Comparison of ENCODE assay signal across 12 cellular contexts in genomic region chr7:100509213-100509612, GRCh38. TPM values are rescaled to one million over a fixed set of nuclear protein-coding genes. Genes with fewer than 3 reads are reported as not detected.
DNase-seq lines count a peak whose midpoint lies in the region; ATAC-seq and TF ChIP-seq lines count a peak whose summit lies in the region.
"Had no signal": no experiment of that assay in that cellular context is flagged by ENCODE, and none has a peak within 500 bp of the region (broad histone marks: within the 10 kb centered on the region; RNA-seq: fewer than 3 reads in every experiment).

No MANE protein-coding gene starts in this region.

- H3K4me2 ChIP-seq in fibroblast of lung (ENCODE audit: extremely low read depth, insufficient read depth, low read length): no peak overlapping the region
- peak overlapping the region; percentile 44 for H3K4me2 ChIP-seq in skeletal muscle satellite cell (ENCODE audit: low read length)
- H3K4me2 ChIP-seq: PC-9 had no signal

- H3K27ac Mint-ChIP-seq in activated T-cell treated with anti-CD3 and anti-CD28 coated beads, Interleukin-2, amount 50 U/mL, for 72 hours: no peak overlapping the region

- intact Hi-C loops in head of caudate nucleus (cut with DNase I): no loop called here

- H2AFZ ChIP-seq in fibroblast of lung (ENCODE audit: low read length): peak overlapping the region; percentile 55
- H2AFZ ChIP-seq: PC-9 had no signal

- H3K36me3 Mint-ChIP-seq in activated T-cell treated with anti-CD3 and anti-CD28 coated beads, Interleukin-2, amount 50 U/mL, for 72 hours (ENCODE audit: insufficient read depth in 2 of 2): no peaks in the 10 kb centered on the region

- H3K9me3 ChIP-seq in fibroblast of lung (ENCODE audit: control insufficient read depth, insufficient read depth, low read depth, low read length) (no peaks in the 10 kb centered on the region), skeletal muscle satellite cell (replicated peaks; ENCODE audit: low read length) (no peaks in the 10 kb centered on the region)

- no peaks in the 10 kb centered on the region for H4K20me1 ChIP-seq in fibroblast of lung (ENCODE audit: control insufficient read depth, extremely low read depth, insufficient read depth, low read length)

- DNase-seq in HT1080 (ENCODE audit: low read depth) (peak; percentile 46), RPMI7951 (ENCODE audit: low read depth) (peak; percentile 71), fibroblast of lung (ENCODE audit: low read depth in 2 of 2) (peak; percentile 71 to 81), head of caudate nucleus (no peak), NCI-H526 (lab: John Stamatoyannopoulos, UW) (no peak), CD1c-positive myeloid dendritic cell (ENCODE audit: extremely low spot score) (no peak)
- DNase-seq in activated T-cell treated with anti-CD3 and anti-CD28 coated beads, Interleukin-2, amount 50 U/mL, for 72 hours: no peak
- DNase-seq: activated CD4-positive, CD25-positive, alpha-beta regulatory T cell treated with anti-CD3 and anti-CD28 coated beads, Interleukin-2, amount 50 U/mL, for 72 hours; glutamatergic neuron; KBM-7; PC-9 had no signal

- H3K4me1 ChIP-seq in fibroblast of lung (ENCODE audit: control insufficient read depth, extremely low read depth, insufficient read depth, low read length) (peaks cover 2% of the 10 kb centered on the region), skeletal muscle satellite cell (ENCODE audit: control insufficient read depth, insufficient read depth, low read length) (peaks cover 8% of the 10 kb centered on the region)

- H3K79me2 ChIP-seq in fibroblast of lung (ENCODE audit: control insufficient read depth, insufficient read depth, low read length): no peaks in the 10 kb centered on the region

- no peak for TF ChIP-seq CTCF in fibroblast of lung (conservative IDR thresholded peaks at IDR 0.05 in 1 of 2, IDR thresholded peaks at IDR 0.05 in 1 of 2; ENCODE audit: low read depth in 1 of 2, low read length in 2 of 2)

- H3K36me3 ChIP-seq in fibroblast of lung (ENCODE audit: control insufficient read depth, insufficient read depth, low read length) (no peaks in the 10 kb centered on the region), skeletal muscle satellite cell (ENCODE audit: insufficient read depth, low read length) (no peaks in the 10 kb centered on the region)

- no peaks in the 10 kb centered on the region for H3K27me3 Mint-ChIP-seq in activated T-cell treated with anti-CD3 and anti-CD28 coated beads, Interleukin-2, amount 50 U/mL, for 72 hours (ENCODE audit: low read depth)

- H3K27me3 ChIP-seq in fibroblast of lung (ENCODE audit: control insufficient read depth, insufficient read depth, low read length) (no peaks in the 10 kb centered on the region), skeletal muscle satellite cell (ENCODE audit: control insufficient read depth, insufficient read depth, low read length) (no peaks in the 10 kb centered on the region)

- no peak overlapping the region for H3K27ac ChIP-seq in fibroblast of lung (ENCODE audit: insufficient read depth, low read length)
- H3K27ac ChIP-seq: PC-9 had no signal

- H3K9ac ChIP-seq in fibroblast of lung (ENCODE audit: insufficient read depth, low read length) (no peak overlapping the region), skeletal muscle satellite cell (ENCODE audit: low read depth, low read length) (no peak overlapping the region)

- H3K4me3 ChIP-seq in fibroblast of lung (replicated peaks in 1 of 4; ENCODE audit: control extremely low read depth in 1 of 4, insufficient read depth in 1 of 4, low read depth in 3 of 4, low read length in 4 of 4) (no peak overlapping the region), skeletal muscle satellite cell (ENCODE audit: low read length) (no peak overlapping the region)
- H3K4me3 ChIP-seq: PC-9 had no signal

- H3K4me3 Mint-ChIP-seq in activated T-cell treated with anti-CD3 and anti-CD28 coated beads, Interleukin-2, amount 50 U/mL, for 72 hours: no peak overlapping the region

- no peak for ATAC-seq in activated T-cell treated with anti-CD3 and anti-CD28 coated beads, Interleukin-2, amount 50 U/mL, for 72 hours (replicated peaks in 1 of 2)

- no peaks in the 10 kb centered on the region for H3K4me1 Mint-ChIP-seq in activated T-cell treated with anti-CD3 and anti-CD28 coated beads, Interleukin-2, amount 50 U/mL, for 72 hours (ENCODE audit: low read depth)

- H3K9me3 Mint-ChIP-seq in activated T-cell treated with anti-CD3 and anti-CD28 coated beads, Interleukin-2, amount 50 U/mL, for 72 hours: no peaks in the 10 kb centered on the region

RNA-seq across cellular contexts. Expression of gene NYAP1, which starts 25.5 kb away (rescaled TPM):
- total RNA-seq in HT1080 (2014; rRNA removed; shearing (Covaris generic)): 0.10 and 0.20 TPM in 2 replicates
- polyA plus RNA-seq in HT1080 (2015; cell fraction: cytosol; rRNA removed): 0.37 and 0.50 TPM in 2 replicates
- 0.58 and 1.7 TPM in 2 replicates for polyA plus RNA-seq in HT1080 (2015; cell fraction: nucleus; rRNA removed)
- total RNA-seq in RPMI7951 (2014; rRNA removed; shearing (Covaris generic)): not detected in 2 replicates
- total RNA-seq in fibroblast of lung: 0.26 and 0.33 TPM in 2 replicates
- 0.09 and 0.18 TPM in 2 replicates for polyA plus RNA-seq in fibroblast of lung
- 0.21 and 0.37 TPM in 2 replicates for polyA plus RNA-seq in fibroblast of lung (2012)
- 0.11 TPM in 1 of 2 replicates, not detected in the other for polyA minus RNA-seq in fibroblast of lung (ENCODE audit: low replicate concordance)
- total RNA-seq in skeletal muscle satellite cell (2012; rRNA removed): 2.8 and 3.5 TPM in 2 replicates
- under 1 TPM; 0.67 to 0.72 TPM for total RNA-seq in activated T-cell treated with anti-CD3 and anti-CD28 coated beads, Interleukin-2, amount 50 U/mL, for 72 hours

RNA-seq across cellular contexts. Expression of gene AGFG2, which starts 29.8 kb away (rescaled TPM):
- total RNA-seq in HT1080 (2014; rRNA removed; shearing (Covaris generic)): 13.5 and 19.9 TPM in 2 replicates
- polyA plus RNA-seq in HT1080 (2015; cell fraction: cytosol; rRNA removed): 9.4 and 13.3 TPM in 2 replicates
- polyA plus RNA-seq in HT1080 (2015; cell fraction: nucleus; rRNA removed): 11.9 and 13.6 TPM in 2 replicates
- total RNA-seq in RPMI7951 (2014; rRNA removed; shearing (Covaris generic)): 6.5 and 7.2 TPM in 2 replicates
- 2.6 and 3.1 TPM in 2 replicates for total RNA-seq in fibroblast of lung
- 2.4 and 3.2 TPM in 2 replicates for polyA plus RNA-seq in fibroblast of lung
- 5.8 and 8.8 TPM in 2 replicates for polyA plus RNA-seq in fibroblast of lung (2012)
- 8.1 and 12.4 TPM in 2 replicates for polyA minus RNA-seq in fibroblast of lung (ENCODE audit: low replicate concordance)
- total RNA-seq in skeletal muscle satellite cell (2012; rRNA removed): 12.9 and 14.9 TPM in 2 replicates
- total RNA-seq in activated T-cell treated with anti-CD3 and anti-CD28 coated beads, Interleukin-2, amount 50 U/mL, for 72 hours: 10 to 100 TPM; 35.5 to 53.7 TPM

RNA-seq across cellular contexts. Expression of gene TSC22D4, which starts 30.2 kb away (rescaled TPM):
- 58.9 and 65.7 TPM in 2 replicates for total RNA-seq in HT1080 (2014; rRNA removed; shearing (Covaris generic))
- polyA plus RNA-seq in HT1080 (2015; cell fraction: cytosol; rRNA removed): 41.4 and 46.5 TPM in 2 replicates
- polyA plus RNA-seq in HT1080 (2015; cell fraction: nucleus; rRNA removed): 38.8 and 47.8 TPM in 2 replicates
- total RNA-seq in RPMI7951 (2014; rRNA removed; shearing (Covaris generic)): 12.5 and 23.6 TPM in 2 replicates
- 15.2 and 21.1 TPM in 2 replicates for total RNA-seq in fibroblast of lung
- 13.2 and 15.3 TPM in 2 replicates for polyA plus RNA-seq in fibroblast of lung
- 25.5 and 29.3 TPM in 2 replicates for polyA plus RNA-seq in fibroblast of lung (2012)
- polyA minus RNA-seq in fibroblast of lung (ENCODE audit: low replicate concordance): 24.8 and 29.4 TPM in 2 replicates
- total RNA-seq in skeletal muscle satellite cell (2012; rRNA removed): 34.5 and 41.9 TPM in 2 replicates
- 100 to 1,000 TPM in 1 of 2 donors, 10 to 100 TPM in 1; 94.9 to 113 TPM for total RNA-seq in activated T-cell treated with anti-CD3 and anti-CD28 coated beads, Interleukin-2, amount 50 U/mL, for 72 hours

RNA-seq across cellular contexts. Expression of gene SPACDR, which starts 45.2 kb away (rescaled TPM):
- 0.85 TPM in 1 of 2 replicates, not detected in the other for total RNA-seq in HT1080 (2014; rRNA removed; shearing (Covaris generic))
- 0.23 and 0.55 TPM in 2 replicates for polyA plus RNA-seq in HT1080 (2015; cell fraction: cytosol; rRNA removed)
- 1.1 and 1.6 TPM in 2 replicates for polyA plus RNA-seq in HT1080 (2015; cell fraction: nucleus; rRNA removed)
- 0.39 TPM in 1 of 2 replicates, not detected in the other for total RNA-seq in RPMI7951 (2014; rRNA removed; shearing (Covaris generic))
- total RNA-seq in fibroblast of lung: under 0.01 and 0.50 TPM in 2 replicates
- 0.25 and 0.60 TPM in 2 replicates for polyA plus RNA-seq in fibroblast of lung
- polyA plus RNA-seq in fibroblast of lung (2012): 0.79 and 0.85 TPM in 2 replicates
- polyA minus RNA-seq in fibroblast of lung (ENCODE audit: low replicate concordance): not detected in 2 replicates
- total RNA-seq in skeletal muscle satellite cell (2012; rRNA removed): 0.51 and 1.1 TPM in 2 replicates
- 1 to 10 TPM; 5.4 to 5.6 TPM for total RNA-seq in activated T-cell treated with anti-CD3 and anti-CD28 coated beads, Interleukin-2, amount 50 U/mL, for 72 hours

Comparison
In these comparisons a context has a peak if more than half of its experiments do, and no peak if none do; other contexts are left out.
1. DNase-seq: peak in HT1080 (single experiment), RPMI7951 (single experiment) and fibroblast of lung (2 of 2); none in head of caudate nucleus (0 of 42), NCI-H526 (0 of 2), activated T-cell treated with anti-CD3 and anti-CD28 coated beads, Interleukin-2, amount 50 U/mL, for 72 hours (0 of 2) and CD1c-positive myeloid dendritic cell (single experiment).